ENCODE assay signal across 10 cellular contexts in the genomic region with DNA sequence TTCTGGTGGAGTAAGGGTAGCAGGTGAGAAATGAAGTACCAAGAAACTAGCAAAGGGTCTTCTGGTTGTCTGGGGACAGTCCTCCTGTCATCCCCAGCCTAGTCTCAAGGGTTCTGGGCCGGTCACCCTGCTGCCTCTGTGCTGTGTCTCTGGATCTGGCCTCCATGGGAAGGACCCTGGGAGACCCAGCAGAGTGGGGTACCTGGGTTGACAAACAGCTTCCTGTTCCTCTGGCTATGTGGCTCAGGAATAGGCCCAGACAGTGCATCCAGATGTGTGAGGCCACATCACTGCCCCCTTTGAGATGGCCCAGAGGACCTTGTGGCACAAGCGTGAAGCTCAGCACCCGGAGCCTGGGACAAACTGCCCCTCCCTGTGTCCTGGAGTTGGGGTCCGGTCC. TPM values are rescaled to one million over a fixed set of nuclear protein-coding genes. Genes with fewer than 3 reads are reported as not detected.
"Had no signal": no experiment of that assay in that cellular context is flagged by ENCODE, and none has a peak within 500 bp of the region (broad histone marks: within the 10 kb centered on the region; RNA-seq: fewer than 3 reads in every experiment).

No MANE protein-coding gene starts in this region.

RNA-seq across cellular contexts. Expression of a gene that starts 10.7 kb away (rescaled TPM):
- total RNA-seq: chondrocyte, dermis microvascular lymphatic vessel endothelial cell, endodermal cell, gastrocnemius medialis, glomerular endothelial cell, heart right ventricle, left cardiac atrium, left ventricle myocardium superior, lung microvascular endothelial cell, mononuclear cell had no signal
